Comparison of ENCODE assay signal across 6 cellular contexts in genomic region chr14:30472001-30472400, GRCh38.
"Had no signal": no experiment of that assay in that cellular context is flagged by ENCODE, and none has a peak within 500 bp of the region (broad histone marks: within the 10 kb centered on the region; RNA-seq: fewer than 3 reads in every experiment).

No MANE protein-coding gene starts in this region.

- H3K4me3 ChIP-seq: GM23338 had no signal

- ATAC-seq: GM23338 had no signal

- DNase-seq: H9, HCEC 1CT, IMR-90, KBM-7 had no signal

- H3K27ac ChIP-seq: HL-60 had no signal

- H2AFZ ChIP-seq: GM23338 had no signal

- H3K4me2 ChIP-seq: GM23338 had no signal
